19 cellular contexts compared by ENCODE assay signal in genomic region chr17:9329251-9329921, GRCh38.
DNase-seq lines count a peak whose midpoint lies in the region; ATAC-seq and TF ChIP-seq lines count a peak whose summit lies in the region.
"Had no signal": no experiment of that assay in that cellular context is flagged by ENCODE, and none has a peak within 500 bp of the region (broad histone marks: within the 10 kb centered on the region; RNA-seq: fewer than 3 reads in every experiment).

No MANE protein-coding gene starts in this region.

- DNase-seq in ELF-1 (ENCODE audit: low read depth, low spot score) (peak; percentile 61), glutamatergic neuron (peak; percentile 16), psoas muscle (no peak)
- DNase-seq: ACHN; BE2C; CD4-positive, alpha-beta memory T cell; DMS79; GM23248; Kasumi-1; NCI-H1417; NCI-H2029; NCI-H2171 treated with DMSO at 0.1 percent for 48 hours; NCI-H510A; Peyer's patch had no signal

- peak overlapping the region; percentile 17; the same call in 1 of the 2 replicates for H3K4me3 ChIP-seq in HUES6 (ENCODE audit: low read depth, low read length)
- no peak overlapping the region for H3K4me3 ChIP-seq in psoas muscle
- H3K4me3 ChIP-seq: GM23248, Peyer's patch had no signal

- H3K27ac ChIP-seq in HUES6 (ENCODE audit: low read depth, low read length) (no peak overlapping the region), psoas muscle (peak overlapping the region; percentile 11)
- H3K27ac ChIP-seq: GM23248, Peyer's patch had no signal

- H3K36me3 Mint-ChIP-seq in glutamatergic neuron (ENCODE audit: unreplicated experiment), result peaks cover 6% of the 10 kb centered on the region

- H3K9me3 ChIP-seq in HUES6 (ENCODE audit: control insufficient read depth, insufficient read depth, low read depth, low read length) (0 out of 2 replicates have a peak, but pooled peaks cover 4% of the 10 kb centered on the region), psoas muscle (peaks cover 2% of the 10 kb centered on the region)
- H3K9me3 ChIP-seq: BE2C had no signal

- H3K4me1 ChIP-seq in HUES6 (ENCODE audit: control insufficient read depth, insufficient read depth, low read length), result peaks cover 34% of the 10 kb centered on the region
- peaks cover 4% of the 10 kb centered on the region for H3K4me1 ChIP-seq in psoas muscle
- H3K4me1 ChIP-seq: BE2C, Peyer's patch had no signal

- peaks cover 20% of the 10 kb centered on the region for H3K4me1 Mint-ChIP-seq in glutamatergic neuron (ENCODE audit: low read depth, unreplicated experiment)

- H3K9ac ChIP-seq in HUES6 (ENCODE audit: low read length), result no peak overlapping the region
- H3K9ac ChIP-seq: GM23248 had no signal

- intact Hi-C loops in psoas muscle (cut with DNase I), result loop anchor here (10.0 kb wide), 3 partner anchors 65 to 195 kb away; no protein-coding TSS in a partner anchor

- no peak overlapping the region for H3K4me3 Mint-ChIP-seq in glutamatergic neuron (ENCODE audit: unreplicated experiment)
- H3K4me3 Mint-ChIP-seq: CD4-positive, alpha-beta memory T cell had no signal

- 22 to 34% (median 29%) methylated on average over 9 of the region's 9 CpGs for WGBS in psoas muscle, 3 donors

- TF ChIP-seq CTCF in glutamatergic neuron (IDR thresholded peaks at IDR 0.05; ENCODE audit: partially characterized antibody, unreplicated experiment), result no peak
- TF ChIP-seq CTCF in psoas muscle (IDR thresholded peaks at IDR 0.05), result no peak

- ATAC-seq in psoas muscle (peak; percentile 52 to 73 (median 64)), GM18867 (IDR thresholded peaks at IDR 0.05; ENCODE audit: unreplicated experiment) (no peak), HG03520 (IDR thresholded peaks at IDR 0.05; ENCODE audit: unreplicated experiment) (no peak), HG03460 (IDR thresholded peaks at IDR 0.05; ENCODE audit: unreplicated experiment) (no peak)
- ATAC-seq: HepG2 had no signal

- peaks cover 5% of the 10 kb centered on the region for H3K27me3 Mint-ChIP-seq in glutamatergic neuron (ENCODE audit: unreplicated experiment)
- H3K27me3 Mint-ChIP-seq: CD4-positive, alpha-beta memory T cell had no signal

- peaks cover 6% of the 10 kb centered on the region for H3K9me3 Mint-ChIP-seq in glutamatergic neuron (ENCODE audit: unreplicated experiment)

- H3K27ac Mint-ChIP-seq in glutamatergic neuron (ENCODE audit: unreplicated experiment), result no peak overlapping the region

- H3K36me3 ChIP-seq in HUES6 (ENCODE audit: control insufficient read depth, insufficient read depth, low read length) (no peaks in the 10 kb centered on the region), psoas muscle (ENCODE audit: insufficient read depth in 1 of 2, low read depth in 1 of 2) (no peaks in the 10 kb centered on the region)
- H3K36me3 ChIP-seq: BE2C, Peyer's patch had no signal

- peaks cover 18% of the 10 kb centered on the region for H3K27me3 ChIP-seq in HUES6 (ENCODE audit: control insufficient read depth, insufficient read depth, low read length)
- no peaks in the 10 kb centered on the region for H3K27me3 ChIP-seq in psoas muscle (ENCODE audit: insufficient read depth in 3 of 3, low read length in 2 of 3)
- H3K27me3 ChIP-seq: BE2C, Peyer's patch had no signal

Comparison
In these comparisons a context has a peak if more than half of its experiments do, and no peak if none do; other contexts are left out.
1. DNase-seq: peak in ELF-1 (single experiment) and glutamatergic neuron (single experiment); none in psoas muscle (0 of 2).
2. ATAC-seq: peak in psoas muscle (4 of 4); none in GM18867 (single experiment), HG03520 (single experiment) and HG03460 (single experiment).